8 cellular contexts compared by ENCODE assay signal in genomic region chr3:156554515-156554841, GRCh38. TPM values are rescaled to one million over a fixed set of nuclear protein-coding genes. Genes with fewer than 3 reads are reported as not detected.
A peak's percentile ranks its signal among the peaks of the same experiment; 100 is the strongest.
DNase-seq lines count a peak whose midpoint lies in the region; ATAC-seq lines count a peak whose summit lies in the region.

No MANE protein-coding gene starts in this region.

- H3K27me3 ChIP-seq in iPS-20b (ENCODE audit: insufficient read depth, low read length) (no peaks in the 10 kb centered on the region), subcutaneous abdominal adipose tissue (ENCODE audit: control insufficient read depth in 5 of 5, insufficient read depth in 4 of 5, low read length in 5 of 5) (no peaks in the 10 kb centered on the region)

- peak overlapping the region; percentile 86 for H3K27ac ChIP-seq in iPS-20b (ENCODE audit: low read length)
- H3K27ac ChIP-seq in subcutaneous abdominal adipose tissue (ENCODE audit: low read depth, low read length): peak overlapping the region; percentile 95

- H3K4me3 ChIP-seq in iPS-20b (ENCODE audit: low read length): peak overlapping the region; percentile 94
- H3K4me3 ChIP-seq in subcutaneous abdominal adipose tissue (ENCODE audit: low read depth in 1 of 5, low read length in 5 of 5): peak overlapping the region; percentile 93 to 99 (median 96)

- no peak for DNase-seq in T-helper 1 cell
- DNase-seq in activated CD8-positive, alpha-beta T cell treated with anti-CD3 and anti-CD28 coated beads, Interleukin-2, amount 10 ng/mL, durations not matched to agents 7 days and 5 days: no peak
- no peak for DNase-seq in cerebellum (ENCODE audit: low spot score)

- POLR2A ChIA-PET in activated CD8-positive, alpha-beta T cell treated with anti-CD3 and anti-CD28 coated beads, Interleukin-2, amount 10 ng/mL, durations not matched to agents 7 days and 5 days (lab: Charles Lee): interaction anchor here (0.7 to 3.5 kb wide), 10 partner anchors 10 to 621 kb away, joined by 3 to 41 read pairs (median 6); partner anchors contain the start of genes CCNL1 and TIPARP

- H3K27ac Mint-ChIP-seq in T-helper 1 cell treated with Interleukin-12 subunit alpha and Interleukin-12 subunit beta and Interleukin-4 antibody, amounts not matched to agents 30 μg/mL and 1 μg/mL, for 36 hours: peak overlapping the region; percentile 91
- H3K27ac Mint-ChIP-seq in activated CD8-positive, alpha-beta T cell treated with anti-CD3 and anti-CD28 coated beads, Interleukin-2, amount 10 ng/mL, durations not matched to agents 7 days and 5 days: peak overlapping the region; percentile 93

- no peaks in the 10 kb centered on the region for H3K9me3 Mint-ChIP-seq in T-helper 1 cell treated with Interleukin-12 subunit alpha and Interleukin-12 subunit beta and Interleukin-4 antibody, amounts not matched to agents 30 μg/mL and 1 μg/mL, for 36 hours
- H3K9me3 Mint-ChIP-seq in activated CD8-positive, alpha-beta T cell treated with anti-CD3 and anti-CD28 coated beads, Interleukin-2, amount 10 ng/mL, durations not matched to agents 7 days and 5 days (ENCODE audit: insufficient read depth): no peaks in the 10 kb centered on the region

- peaks cover 5% of the 10 kb centered on the region for H3K27me3 Mint-ChIP-seq in T-helper 1 cell treated with Interleukin-12 subunit alpha and Interleukin-12 subunit beta and Interleukin-4 antibody, amounts not matched to agents 30 μg/mL and 1 μg/mL, for 36 hours (ENCODE audit: low read depth)
- no peaks in the 10 kb centered on the region for H3K27me3 Mint-ChIP-seq in activated CD8-positive, alpha-beta T cell treated with anti-CD3 and anti-CD28 coated beads, Interleukin-2, amount 10 ng/mL, durations not matched to agents 7 days and 5 days (ENCODE audit: low read depth)

- no peaks in the 10 kb centered on the region for H3K9me3 ChIP-seq in iPS-20b (ENCODE audit: insufficient read depth, low read depth, low read length)
- H3K9me3 ChIP-seq in subcutaneous abdominal adipose tissue (ENCODE audit: control insufficient read depth in 5 of 5, low read length in 5 of 5): no peaks in the 10 kb centered on the region

- ATAC-seq in activated CD8-positive, alpha-beta T cell treated with anti-CD3 and anti-CD28 coated beads, Interleukin-2, amount 10 ng/mL, durations not matched to agents 7 days and 5 days: no peak
- ATAC-seq in GM18519 (IDR thresholded peaks at IDR 0.05; ENCODE audit: low FRiP score, unreplicated experiment): no peak
- ATAC-seq in GM21360 (IDR thresholded peaks at IDR 0.05; ENCODE audit: unreplicated experiment): no peak

- H3K36me3 ChIP-seq in iPS-20b (ENCODE audit: insufficient read depth, low read depth, low read length) (peaks cover 38% of the 10 kb centered on the region), subcutaneous abdominal adipose tissue (ENCODE audit: control insufficient read depth in 5 of 5, insufficient read depth in 5 of 5, low read length in 5 of 5) (peaks cover 0 to 26% (median 9%) of the 10 kb centered on the region in 5 donors)

- peaks cover 47% of the 10 kb centered on the region for H3K4me1 Mint-ChIP-seq in T-helper 1 cell treated with Interleukin-12 subunit alpha and Interleukin-12 subunit beta and Interleukin-4 antibody, amounts not matched to agents 30 μg/mL and 1 μg/mL, for 36 hours (ENCODE audit: low read depth)
- H3K4me1 Mint-ChIP-seq in activated CD8-positive, alpha-beta T cell treated with anti-CD3 and anti-CD28 coated beads, Interleukin-2, amount 10 ng/mL, durations not matched to agents 7 days and 5 days (ENCODE audit: low read depth): peaks cover 52% of the 10 kb centered on the region

- H3K4me1 ChIP-seq in iPS-20b (ENCODE audit: insufficient read depth, low read length) (no peaks in the 10 kb centered on the region), subcutaneous abdominal adipose tissue (ENCODE audit: control insufficient read depth in 5 of 5, insufficient read depth in 5 of 5, low read length in 5 of 5) (peaks cover 0 to 40% (median 35%) of the 10 kb centered on the region in 5 donors)

- H3K4me3 Mint-ChIP-seq in T-helper 1 cell treated with Interleukin-12 subunit alpha and Interleukin-12 subunit beta and Interleukin-4 antibody, amounts not matched to agents 30 μg/mL and 1 μg/mL, for 36 hours: peak overlapping the region; percentile 94
- H3K4me3 Mint-ChIP-seq in activated CD8-positive, alpha-beta T cell treated with anti-CD3 and anti-CD28 coated beads, Interleukin-2, amount 10 ng/mL, durations not matched to agents 7 days and 5 days: peak overlapping the region; percentile 97

- peak overlapping the region; percentile 95 for H3K9ac ChIP-seq in iPS-20b (ENCODE audit: low read depth, low read length)
- peak overlapping the region; percentile 65 to 96 (median 92) for H3K9ac ChIP-seq in subcutaneous abdominal adipose tissue (ENCODE audit: low read length in 5 of 5)

- CTCF ChIA-PET in activated CD8-positive, alpha-beta T cell treated with anti-CD3 and anti-CD28 coated beads, Interleukin-2, amount 10 ng/mL, durations not matched to agents 7 days and 5 days (lab: Charles Lee): interaction anchor here (0.8 to 3.7 kb wide), 19 partner anchors 13 to 620 kb away, joined by 3 to 45 read pairs (median 4); partner anchors contain the start of gene TIPARP

- peaks cover 34% of the 10 kb centered on the region for H3K36me3 Mint-ChIP-seq in T-helper 1 cell treated with Interleukin-12 subunit alpha and Interleukin-12 subunit beta and Interleukin-4 antibody, amounts not matched to agents 30 μg/mL and 1 μg/mL, for 36 hours (ENCODE audit: low read depth)
- peaks cover 45% of the 10 kb centered on the region for H3K36me3 Mint-ChIP-seq in activated CD8-positive, alpha-beta T cell treated with anti-CD3 and anti-CD28 coated beads, Interleukin-2, amount 10 ng/mL, durations not matched to agents 7 days and 5 days (ENCODE audit: low read depth)

RNA-seq across cellular contexts. Expression of gene SSR3, which starts 0.4 kb away (rescaled TPM):
- 100 to 1,000 TPM; 133 to 147 TPM for total RNA-seq in activated CD8-positive, alpha-beta T cell treated with anti-CD3 and anti-CD28 coated beads, Interleukin-2, amount 10 ng/mL, durations not matched to agents 7 days and 5 days
- 77.5 TPM for total RNA-seq in cerebellum
